ENCODE assay signal across 1 cellular context in genomic region chr6:116370717-116371383, GRCh38.
TF ChIP-seq lines count a peak whose summit lies in the region.

TSS of gene DSE (plus strand) at chr6:116370947. CDS start at chr6:116399251, 28,304 bp downstream.

TF ChIP-seq in HEK293, 187 proteins besides CTCF, POLR2A, EP300 and RAD21 (continued from another document):
- peak; percentile 67 for TF ChIP-seq ZNF513 (tag by site-specific recombination; IDR thresholded peaks at IDR 0.05)
- TF ChIP-seq AEBP2 (tag by site-specific recombination; IDR thresholded peaks at IDR 0.05; ENCODE audit: borderline replicate concordance) = no peak
- no peak for TF ChIP-seq ZNF548 (tag by site-specific recombination; IDR thresholded peaks at IDR 0.05)
- peak; percentile 66 for TF ChIP-seq ZNF629 (tag by site-specific recombination; IDR thresholded peaks at IDR 0.05)
- TF ChIP-seq, protein P1, sequence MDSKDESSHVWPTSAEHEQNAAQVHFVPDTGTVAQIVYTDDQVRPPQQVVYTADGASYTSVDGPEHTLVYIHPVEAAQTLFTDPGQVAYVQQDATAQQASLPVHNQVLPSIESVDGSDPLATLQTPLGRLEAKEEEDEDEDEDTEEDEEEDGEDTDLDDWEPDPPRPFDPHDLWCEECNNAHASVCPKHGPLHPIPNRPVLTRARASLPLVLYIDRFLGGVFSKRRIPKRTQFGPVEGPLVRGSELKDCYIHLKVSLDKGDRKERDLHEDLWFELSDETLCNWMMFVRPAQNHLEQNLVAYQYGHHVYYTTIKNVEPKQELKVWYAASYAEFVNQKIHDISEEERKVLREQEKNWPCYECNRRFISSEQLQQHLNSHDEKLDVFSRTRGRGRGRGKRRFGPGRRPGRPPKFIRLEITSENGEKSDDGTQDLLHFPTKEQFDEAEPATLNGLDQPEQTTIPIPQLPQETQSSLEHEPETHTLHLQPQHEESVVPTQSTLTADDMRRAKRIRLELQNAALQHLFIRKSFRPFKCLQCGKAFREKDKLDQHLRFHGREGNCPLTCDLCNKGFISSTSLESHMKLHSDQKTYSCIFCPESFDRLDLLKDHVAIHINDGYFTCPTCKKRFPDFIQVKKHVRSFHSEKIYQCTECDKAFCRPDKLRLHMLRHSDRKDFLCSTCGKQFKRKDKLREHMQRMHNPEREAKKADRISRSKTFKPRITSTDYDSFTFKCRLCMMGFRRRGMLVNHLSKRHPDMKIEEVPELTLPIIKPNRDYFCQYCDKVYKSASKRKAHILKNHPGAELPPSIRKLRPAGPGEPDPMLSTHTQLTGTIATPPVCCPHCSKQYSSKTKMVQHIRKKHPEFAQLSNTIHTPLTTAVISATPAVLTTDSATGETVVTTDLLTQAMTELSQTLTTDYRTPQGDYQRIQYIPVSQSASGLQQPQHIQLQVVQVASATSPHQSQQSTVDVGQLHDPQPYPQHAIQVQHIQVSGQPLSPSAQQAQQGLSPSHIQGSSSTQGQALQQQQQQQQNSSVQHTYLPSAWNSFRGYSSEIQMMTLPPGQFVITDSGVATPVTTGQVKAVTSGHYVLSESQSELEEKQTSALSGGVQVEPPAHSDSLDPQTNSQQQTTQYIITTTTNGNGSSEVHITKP (tag by site-specific recombination; IDR thresholded peaks at IDR 0.05) = peak; percentile 96
- no peak for TF ChIP-seq MZF1 (tag by site-specific recombination; IDR thresholded peaks at IDR 0.05; ENCODE audit: borderline replicate concordance)
- TF ChIP-seq, protein P2, sequence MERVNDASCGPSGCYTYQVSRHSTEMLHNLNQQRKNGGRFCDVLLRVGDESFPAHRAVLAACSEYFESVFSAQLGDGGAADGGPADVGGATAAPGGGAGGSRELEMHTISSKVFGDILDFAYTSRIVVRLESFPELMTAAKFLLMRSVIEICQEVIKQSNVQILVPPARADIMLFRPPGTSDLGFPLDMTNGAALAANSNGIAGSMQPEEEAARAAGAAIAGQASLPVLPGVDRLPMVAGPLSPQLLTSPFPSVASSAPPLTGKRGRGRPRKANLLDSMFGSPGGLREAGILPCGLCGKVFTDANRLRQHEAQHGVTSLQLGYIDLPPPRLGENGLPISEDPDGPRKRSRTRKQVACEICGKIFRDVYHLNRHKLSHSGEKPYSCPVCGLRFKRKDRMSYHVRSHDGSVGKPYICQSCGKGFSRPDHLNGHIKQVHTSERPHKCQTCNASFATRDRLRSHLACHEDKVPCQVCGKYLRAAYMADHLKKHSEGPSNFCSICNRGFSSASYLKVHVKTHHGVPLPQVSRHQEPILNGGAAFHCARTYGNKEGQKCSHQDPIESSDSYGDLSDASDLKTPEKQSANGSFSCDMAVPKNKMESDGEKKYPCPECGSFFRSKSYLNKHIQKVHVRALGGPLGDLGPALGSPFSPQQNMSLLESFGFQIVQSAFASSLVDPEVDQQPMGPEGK (tag by site-specific recombination; IDR thresholded peaks at IDR 0.05) = peak; percentile 82
- no peak for TF ChIP-seq ZNF707 (tag by site-specific recombination; IDR thresholded peaks at IDR 0.05)
- TF ChIP-seq SP7 (tag by site-specific recombination; IDR thresholded peaks at IDR 0.05) = no peak
- no peak for TF ChIP-seq TRIM28 (IDR thresholded peaks at IDR 0.05; ENCODE audit: borderline replicate concordance, low read length)
- no peak for TF ChIP-seq ZNF239 (tag by site-specific recombination; IDR thresholded peaks at IDR 0.05)
- TF ChIP-seq, protein P3, sequence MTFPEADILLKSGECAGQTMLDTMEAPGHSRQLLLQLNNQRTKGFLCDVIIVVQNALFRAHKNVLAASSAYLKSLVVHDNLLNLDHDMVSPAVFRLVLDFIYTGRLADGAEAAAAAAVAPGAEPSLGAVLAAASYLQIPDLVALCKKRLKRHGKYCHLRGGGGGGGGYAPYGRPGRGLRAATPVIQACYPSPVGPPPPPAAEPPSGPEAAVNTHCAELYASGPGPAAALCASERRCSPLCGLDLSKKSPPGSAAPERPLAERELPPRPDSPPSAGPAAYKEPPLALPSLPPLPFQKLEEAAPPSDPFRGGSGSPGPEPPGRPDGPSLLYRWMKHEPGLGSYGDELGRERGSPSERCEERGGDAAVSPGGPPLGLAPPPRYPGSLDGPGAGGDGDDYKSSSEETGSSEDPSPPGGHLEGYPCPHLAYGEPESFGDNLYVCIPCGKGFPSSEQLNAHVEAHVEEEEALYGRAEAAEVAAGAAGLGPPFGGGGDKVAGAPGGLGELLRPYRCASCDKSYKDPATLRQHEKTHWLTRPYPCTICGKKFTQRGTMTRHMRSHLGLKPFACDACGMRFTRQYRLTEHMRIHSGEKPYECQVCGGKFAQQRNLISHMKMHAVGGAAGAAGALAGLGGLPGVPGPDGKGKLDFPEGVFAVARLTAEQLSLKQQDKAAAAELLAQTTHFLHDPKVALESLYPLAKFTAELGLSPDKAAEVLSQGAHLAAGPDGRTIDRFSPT (tag by site-specific recombination; IDR thresholded peaks at IDR 0.05) = peak; percentile 68; the same call in 1 of the 2 replicates
- peak; percentile 69 for TF ChIP-seq KLF10 (tag by site-specific recombination; IDR thresholded peaks at IDR 0.05)
- TF ChIP-seq, protein P4, sequence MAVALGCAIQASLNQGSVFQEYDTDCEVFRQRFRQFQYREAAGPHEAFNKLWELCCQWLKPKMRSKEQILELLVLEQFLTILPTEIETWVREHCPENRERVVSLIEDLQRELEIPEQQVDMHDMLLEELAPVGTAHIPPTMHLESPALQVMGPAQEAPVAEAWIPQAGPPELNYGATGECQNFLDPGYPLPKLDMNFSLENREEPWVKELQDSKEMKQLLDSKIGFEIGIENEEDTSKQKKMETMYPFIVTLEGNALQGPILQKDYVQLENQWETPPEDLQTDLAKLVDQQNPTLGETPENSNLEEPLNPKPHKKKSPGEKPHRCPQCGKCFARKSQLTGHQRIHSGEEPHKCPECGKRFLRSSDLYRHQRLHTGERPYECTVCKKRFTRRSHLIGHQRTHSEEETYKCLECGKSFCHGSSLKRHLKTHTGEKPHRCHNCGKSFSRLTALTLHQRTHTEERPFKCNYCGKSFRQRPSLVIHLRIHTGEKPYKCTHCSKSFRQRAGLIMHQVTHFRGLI (tag by site-specific recombination; IDR thresholded peaks at IDR 0.05) = 0 out of 2 replicates have a peak, but pooled peaks have one; percentile 25
- TF ChIP-seq ZNF555 (tag by site-specific recombination; conservative IDR thresholded peaks at IDR 0.05) = no peak
- TF ChIP-seq YY2 (tag by site-specific recombination; IDR thresholded peaks at IDR 0.05) = 0 out of 2 replicates have a peak, but pooled peaks have one; percentile 23
- peak; percentile 67 for TF ChIP-seq ZNF423 (tag by site-specific recombination; IDR thresholded peaks at IDR 0.05)
- TF ChIP-seq ZNF155 (tag by site-specific recombination; IDR thresholded peaks at IDR 0.05) = no peak
- no peak for TF ChIP-seq ZNF560 (tag by site-specific recombination; IDR thresholded peaks at IDR 0.05; ENCODE audit: borderline replicate concordance)
- TF ChIP-seq SCRT1 (tag by site-specific recombination; IDR thresholded peaks at IDR 0.05; ENCODE audit: borderline replicate concordance) = no peak
- no peak for TF ChIP-seq ZNF639 (tag by site-specific recombination; IDR thresholded peaks at IDR 0.05)
- no peak for TF ChIP-seq ZNF175 (tag by site-specific recombination; IDR thresholded peaks at IDR 0.05)
- TF ChIP-seq, protein P5, sequence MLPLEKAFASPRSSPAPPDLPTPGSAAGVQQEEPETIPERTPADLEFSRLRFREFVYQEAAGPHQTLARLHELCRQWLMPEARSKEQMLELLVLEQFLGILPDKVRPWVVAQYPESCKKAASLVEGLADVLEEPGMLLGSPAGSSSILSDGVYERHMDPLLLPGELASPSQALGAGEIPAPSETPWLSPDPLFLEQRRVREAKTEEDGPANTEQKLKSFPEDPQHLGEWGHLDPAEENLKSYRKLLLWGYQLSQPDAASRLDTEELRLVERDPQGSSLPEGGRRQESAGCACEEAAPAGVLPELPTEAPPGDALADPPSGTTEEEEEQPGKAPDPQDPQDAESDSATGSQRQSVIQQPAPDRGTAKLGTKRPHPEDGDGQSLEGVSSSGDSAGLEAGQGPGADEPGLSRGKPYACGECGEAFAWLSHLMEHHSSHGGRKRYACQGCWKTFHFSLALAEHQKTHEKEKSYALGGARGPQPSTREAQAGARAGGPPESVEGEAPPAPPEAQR (tag by site-specific recombination; IDR thresholded peaks at IDR 0.05) = no peak
- no peak for TF ChIP-seq GLI2 (tag by site-specific recombination; IDR thresholded peaks at IDR 0.05; ENCODE audit: borderline replicate concordance, low read depth)
- no peak for TF ChIP-seq ZNF214 (tag by site-specific recombination; IDR thresholded peaks at IDR 0.05; ENCODE audit: borderline replicate concordance)
- no peak for TF ChIP-seq ZNF26 (tag by site-specific recombination; IDR thresholded peaks at IDR 0.05)
- TF ChIP-seq ZNF174 (tag by site-specific recombination; IDR thresholded peaks at IDR 0.05) = no peak
- TF ChIP-seq ZNF658 (tag by site-specific recombination; IDR thresholded peaks at IDR 0.05) = no peak
- TF ChIP-seq TCF7L2 (IDR thresholded peaks at IDR 0.05; ENCODE audit: borderline replicate concordance, low read depth, low read length) = no peak
- TF ChIP-seq ZNF426 (tag by site-specific recombination; IDR thresholded peaks at IDR 0.05) = no peak
- no peak for TF ChIP-seq HOXC10 (CRISPR knock-in tag; IDR thresholded peaks at IDR 0.05)
- TF ChIP-seq ZNF776 (tag by site-specific recombination; IDR thresholded peaks at IDR 0.05; ENCODE audit: borderline replicate concordance) = no peak
- peak; percentile 97 for TF ChIP-seq ZBTB8A (tag by site-specific recombination; IDR thresholded peaks at IDR 0.05)
- peak; percentile 69 for TF ChIP-seq SP2 (tag by site-specific recombination; IDR thresholded peaks at IDR 0.05)
- TF ChIP-seq ZNF623 (tag by site-specific recombination; IDR thresholded peaks at IDR 0.05) = no peak
- TF ChIP-seq ZNF114 (tag by site-specific recombination; IDR thresholded peaks at IDR 0.05) = no peak
- TF ChIP-seq REPIN1 (tag by site-specific recombination; IDR thresholded peaks at IDR 0.05; ENCODE audit: low read depth) = no peak
TF ChIP-seq in HEK293: peak in this region for 47.
